Comparison of ENCODE assay signal across 5 cellular contexts in the genomic region with DNA sequence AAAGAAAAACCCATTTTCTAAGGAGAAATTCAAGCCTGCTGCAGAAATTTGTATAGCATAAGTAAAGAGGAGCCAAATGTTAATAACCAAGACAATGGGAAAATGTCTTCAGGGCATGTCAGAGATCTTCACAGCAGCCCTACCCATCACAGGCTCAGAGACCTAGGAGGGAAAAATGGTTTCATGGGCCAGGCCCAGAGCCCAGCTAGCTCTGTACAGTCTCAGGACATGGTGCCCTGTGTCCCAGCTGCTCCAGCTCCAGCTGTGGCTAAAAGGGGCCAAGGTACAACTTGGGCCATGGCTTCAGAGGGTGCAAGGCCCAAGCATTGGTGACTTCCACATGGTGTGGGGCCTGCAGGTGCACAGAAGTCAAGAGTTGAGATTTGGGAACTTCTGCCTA. TPM values are rescaled to one million over a fixed set of nuclear protein-coding genes. Genes with fewer than 3 reads are reported as not detected.
DNase-seq lines count a peak whose midpoint lies in the region; ATAC-seq and TF ChIP-seq lines count a peak whose summit lies in the region.
"Not testable (repeated sequence)": the region's sequence is repeated elsewhere in the genome, so short reads cannot be mapped to it uniquely, and the experiment has no call there.

No MANE protein-coding gene starts in this region.

- H3K36me3 Mint-ChIP-seq in activated CD8-positive, alpha-beta memory T cell treated with anti-CD3 and anti-CD28 coated beads, Interleukin-2, amount 10 ng/mL, durations not matched to agents 7 days and 5 days; osteocyte (ENCODE audit: unreplicated experiment): not testable (repeated sequence)

- H3K4me1 Mint-ChIP-seq in activated CD8-positive, alpha-beta memory T cell treated with anti-CD3 and anti-CD28 coated beads, Interleukin-2, amount 10 ng/mL, durations not matched to agents 7 days and 5 days, result peaks cover 17% of the 10 kb centered on the region
- not testable (repeated sequence) for H3K4me1 Mint-ChIP-seq in osteocyte (ENCODE audit: unreplicated experiment)

- H3K27ac Mint-ChIP-seq in activated CD8-positive, alpha-beta memory T cell treated with anti-CD3 and anti-CD28 coated beads, Interleukin-2, amount 10 ng/mL, durations not matched to agents 7 days and 5 days; osteocyte (ENCODE audit: unreplicated experiment): not testable (repeated sequence)

- not testable (repeated sequence) for ATAC-seq in activated CD8-positive, alpha-beta memory T cell treated with anti-CD3 and anti-CD28 coated beads, Interleukin-2, amount 10 ng/mL, durations not matched to agents 7 days and 5 days; left lobe of liver

- H3K9me3 ChIP-seq in HEK293 (ENCODE audit: control insufficient read depth, insufficient read depth, low read depth, low read length), result not testable (repeated sequence)

- H3K4me1 ChIP-seq in HEK293 (ENCODE audit: control insufficient read depth, insufficient read depth, low read length), result not testable (repeated sequence)

- peak; percentile 4 for DNase-seq in activated CD8-positive, alpha-beta memory T cell treated with anti-CD3 and anti-CD28 coated beads, Interleukin-2, amount 10 ng/mL, durations not matched to agents 7 days and 5 days
- DNase-seq in left lobe of liver (ENCODE audit: low spot score), result peak; percentile 23
- peak; percentile 32 for DNase-seq in osteocyte (ENCODE audit: extremely low spot score, unreplicated experiment)
- peak; percentile 29 for DNase-seq in ureter (ENCODE audit: low spot score)

- POLR2A ChIA-PET in HEK293 (lab: Yijun Ruan, JAX), result not testable (repeated sequence)

- not testable (repeated sequence) for H3K27ac ChIP-seq in HEK293 (ENCODE audit: extremely low read depth, low read depth, low read length)

- H3K27me3 Mint-ChIP-seq in activated CD8-positive, alpha-beta memory T cell treated with anti-CD3 and anti-CD28 coated beads, Interleukin-2, amount 10 ng/mL, durations not matched to agents 7 days and 5 days, result peaks cover 28% of the 10 kb centered on the region
- peaks cover 24% of the 10 kb centered on the region for H3K27me3 Mint-ChIP-seq in osteocyte (ENCODE audit: unreplicated experiment)

- H3K36me3 ChIP-seq in HEK293 (ENCODE audit: control insufficient read depth in 2 of 2, insufficient read depth in 1 of 2, low read length in 2 of 2), result not testable (repeated sequence)

- not testable (repeated sequence) for TF ChIP-seq CTCF in HEK293 (tag by site-specific recombination; IDR thresholded peaks at IDR 0.05); osteocyte (IDR thresholded peaks at IDR 0.05)

- CTCF ChIA-PET in HEK293 (lab: Yijun Ruan, JAX), result interaction anchor here (1.1 to 1.6 kb wide), 3 partner anchors 82 to 245 kb away, joined by 3 read pairs; no protein-coding TSS in a partner anchor
- CTCF ChIA-PET in activated CD8-positive, alpha-beta memory T cell treated with anti-CD3 and anti-CD28 coated beads, Interleukin-2, amount 10 ng/mL, durations not matched to agents 7 days and 5 days (lab: Charles Lee), result not testable (repeated sequence)

- H3K4me3 Mint-ChIP-seq in activated CD8-positive, alpha-beta memory T cell treated with anti-CD3 and anti-CD28 coated beads, Interleukin-2, amount 10 ng/mL, durations not matched to agents 7 days and 5 days; osteocyte (ENCODE audit: unreplicated experiment): not testable (repeated sequence)

- H3K9me3 Mint-ChIP-seq in activated CD8-positive, alpha-beta memory T cell treated with anti-CD3 and anti-CD28 coated beads, Interleukin-2, amount 10 ng/mL, durations not matched to agents 7 days and 5 days (ENCODE audit: low read depth); osteocyte (ENCODE audit: unreplicated experiment): not testable (repeated sequence)

- not testable (repeated sequence) for H3K4me3 ChIP-seq in HEK293 (ENCODE audit: low read depth, low read length)

TF ChIP-seq in HEK293, 187 proteins besides CTCF, POLR2A, EP300 and RAD21:
- peak; percentile 76 for TF ChIP-seq ZNF585B (tag by site-specific recombination; IDR thresholded peaks at IDR 0.05)

RNA-seq across cellular contexts. Expression of gene TRIP13, which starts 36.5 kb away (rescaled TPM):
- 10 to 100 TPM; 33.0 to 38.8 TPM for total RNA-seq in activated CD8-positive, alpha-beta memory T cell treated with anti-CD3 and anti-CD28 coated beads, Interleukin-2, amount 10 ng/mL, durations not matched to agents 7 days and 5 days
- total RNA-seq in left lobe of liver (1.0 TPM), osteocyte (4.1 and 6.9 TPM in 2 replicates), ureter (1.7 TPM)

RNA-seq across cellular contexts. Expression of gene BRD9, which starts 36.6 kb away (rescaled TPM):
- 10 to 100 TPM; 58.6 to 64.7 TPM for total RNA-seq in activated CD8-positive, alpha-beta memory T cell treated with anti-CD3 and anti-CD28 coated beads, Interleukin-2, amount 10 ng/mL, durations not matched to agents 7 days and 5 days
- total RNA-seq in left lobe of liver (19.0 TPM), osteocyte (38.2 and 39.4 TPM in 2 replicates), ureter (63.6 TPM)
